Comparison of ENCODE assay signal across 8 cellular contexts in genomic region chr18:74342416-74343043, GRCh38. TPM values are rescaled to one million over a fixed set of nuclear protein-coding genes. Genes with fewer than 3 reads are reported as not detected.
DNase-seq lines count a peak whose midpoint lies in the region; ATAC-seq, FAIRE-seq and TF ChIP-seq lines count a peak whose summit lies in the region.

No MANE protein-coding gene starts in this region.

- H3K4me1 Mint-ChIP-seq in CD14-positive monocyte, result no peaks in the 10 kb centered on the region
- no peaks in the 10 kb centered on the region for H3K4me1 Mint-ChIP-seq in brain
- H3K4me1 Mint-ChIP-seq in T-helper 2 cell treated with Interferon-gamma antibody and Interleukin-4, amounts not matched to agents 5 μg/mL and 100 μg/mL, for 36 hours (ENCODE audit: low read depth), result peaks cover 1% of the 10 kb centered on the region

- H3K27me3 Mint-ChIP-seq in CD14-positive monocyte (ENCODE audit: low read depth in 3 of 3) (peaks cover 0 to 4% (median 2%) of the 10 kb centered on the region in 3 donors), brain (peaks cover 3% of the 10 kb centered on the region)
- peaks cover 35% of the 10 kb centered on the region for H3K27me3 Mint-ChIP-seq in T-helper 2 cell treated with Interferon-gamma antibody and Interleukin-4, amounts not matched to agents 5 μg/mL and 100 μg/mL, for 36 hours (ENCODE audit: low read depth)

- no peak overlapping the region for H3K27ac Mint-ChIP-seq in CD14-positive monocyte
- H3K27ac Mint-ChIP-seq in brain, result no peak overlapping the region
- no peak overlapping the region for H3K27ac Mint-ChIP-seq in T-helper 2 cell treated with Interferon-gamma antibody and Interleukin-4, amounts not matched to agents 5 μg/mL and 100 μg/mL, for 36 hours

- H3K9me3 ChIP-seq in HepG2 (ENCODE audit: low read length), result no peaks in the 10 kb centered on the region

- H3K4me1 ChIP-seq in HepG2 (ENCODE audit: insufficient read depth, low read length), result no peaks in the 10 kb centered on the region

- H3K4me3 ChIP-seq in HepG2 (replicated peaks in 1 of 3; ENCODE audit: insufficient read depth in 1 of 3, low read depth in 2 of 3, low read length in 3 of 3), result no peak overlapping the region

- no peak for DNase-seq in CD14-positive monocyte (ENCODE audit: low spot score)
- DNase-seq in NCI-H510A treated with DMSO at 0.1 percent for 48 hours (lab: John Stamatoyannopoulos, UW), result peak; percentile 72
- DNase-seq in HepG2 (ENCODE audit: low spot score), result peak; percentile 58
- no peak for DNase-seq in T-helper 2 cell treated with Interferon-gamma antibody and Interleukin-4, amounts not matched to agents 5 μg/mL and 100 μg/mL, for 36 hours (ENCODE audit: low spot score)

- H3K27me3 ChIP-seq in HepG2 (ENCODE audit: control insufficient read depth in 1 of 2, insufficient read depth in 2 of 2, low read length in 2 of 2), result no peaks in the 10 kb centered on the region; a peak in 1 of 5 replicates

- BruUV-seq in HepG2 (replicated peaks; lab: Mats Ljungman, UMichigan), result no TSS peak

- peak; percentile 81 for TF ChIP-seq CTCF in CD14-positive monocyte (IDR thresholded peaks at IDR 0.05)
- peak; percentile 89 to 95 for TF ChIP-seq CTCF in brain (conservative IDR thresholded peaks at IDR 0.05)
- TF ChIP-seq CTCF in HepG2 (CRISPR knock-in tag; IDR thresholded peaks at IDR 0.05), result peak; percentile 70

- intact Hi-C loops in CD14-positive monocyte (cut with micrococcal nuclease), result loop anchor here in 1 of 2 donors (5.0 kb wide), 1 partner anchor 145 kb away; no protein-coding TSS in a partner anchor
- intact Hi-C loops in HepG2 (cut with micrococcal nuclease; ENCODE audit: unreplicated experiment), result loop anchor here (1.0 to 5.0 kb wide), 4 partner anchors 146 to 360 kb away; no protein-coding TSS in a partner anchor

- H3K36me3 ChIP-seq in HepG2 (replicated peaks in 1 of 2; ENCODE audit: control insufficient read depth in 1 of 2, insufficient read depth in 2 of 2, low read length in 2 of 2), result no peaks in the 10 kb centered on the region

- in situ Hi-C loops in HepG2 (cut with HindIII; ENCODE audit: extremely low pct_ligation_motif_present, low pct_unique_long_range_greater_than_20kb), result no loop called here

- no peaks in the 10 kb centered on the region for H3K36me3 Mint-ChIP-seq in CD14-positive monocyte
- H3K36me3 Mint-ChIP-seq in brain, result no peaks in the 10 kb centered on the region
- H3K36me3 Mint-ChIP-seq in T-helper 2 cell treated with Interferon-gamma antibody and Interleukin-4, amounts not matched to agents 5 μg/mL and 100 μg/mL, for 36 hours (ENCODE audit: low read depth), result no peaks in the 10 kb centered on the region

- no peak overlapping the region for H3K4me2 ChIP-seq in HepG2 (ENCODE audit: low read depth, low read length)

- WGBS in HepG2 (ENCODE audit: low lambda C conversion rate), result under 1% methylated on average over 4 of the region's 4 CpGs

- peak; percentile 69 for TF ChIP-seq RAD21 in HepG2 (CRISPR knock-in tag; IDR thresholded peaks at IDR 0.05)

- no peak for TF ChIP-seq POLR2A in HepG2 (IDR thresholded peaks at IDR 0.05; ENCODE audit: insufficient read depth in 1 of 2, low read depth in 2 of 2, low read length in 2 of 2)

- no peaks in the 10 kb centered on the region for H4K20me1 ChIP-seq in HepG2 (ENCODE audit: insufficient read depth, low read length)

- ATAC-seq in GM18868 (IDR thresholded peaks at IDR 0.05; ENCODE audit: unreplicated experiment) (peak; percentile 42), HepG2 (no peak), HG02852 (IDR thresholded peaks at IDR 0.05; ENCODE audit: unreplicated experiment) (no peak), GM21825 (IDR thresholded peaks at IDR 0.05; ENCODE audit: unreplicated experiment) (no peak)

- FAIRE-seq in HepG2 (lab: Jason Lieb, UNC), result peak; percentile 72

- H3K4me3 Mint-ChIP-seq in CD14-positive monocyte (no peak overlapping the region), brain (no peak overlapping the region)
- no peak overlapping the region for H3K4me3 Mint-ChIP-seq in T-helper 2 cell treated with Interferon-gamma antibody and Interleukin-4, amounts not matched to agents 5 μg/mL and 100 μg/mL, for 36 hours

- H3K9ac ChIP-seq in HepG2 (ENCODE audit: insufficient read depth, low read depth, low read length), result no peak overlapping the region

- CTCF ChIA-PET in HepG2 (lab: Yijun Ruan, JAX; ENCODE audit: low intra/inter-chr PET ratio, low total read pairs), result interaction anchor here (0.8 to 3.7 kb wide), 5 partner anchors 32 to 302 kb away, joined by 3 to 57 read pairs (median 5); no protein-coding TSS in a partner anchor

- no peak overlapping the region for H3K27ac ChIP-seq in HepG2 (ENCODE audit: extremely low read length, insufficient read depth, low read length)

- H3K79me2 ChIP-seq in HepG2 (ENCODE audit: insufficient read depth, low read length), result no peaks in the 10 kb centered on the region

- TF ChIP-seq EP300 in HepG2 (IDR thresholded peaks at IDR 0.05; ENCODE audit: low read depth in 2 of 2, low read length in 2 of 2), result no peak
- no peak for TF ChIP-seq EP300 in HepG2 (CRISPR knock-in tag; IDR thresholded peaks at IDR 0.05; ENCODE audit: borderline replicate concordance)

- POLR2A ChIA-PET in HepG2 (lab: Yijun Ruan, JAX), result no interaction called here

- no peak overlapping the region for H2AFZ ChIP-seq in HepG2 (ENCODE audit: low read length)

- H3K9me3 Mint-ChIP-seq in CD14-positive monocyte (no peaks in the 10 kb centered on the region), brain (no peaks in the 10 kb centered on the region)
- H3K9me3 Mint-ChIP-seq in T-helper 2 cell treated with Interferon-gamma antibody and Interleukin-4, amounts not matched to agents 5 μg/mL and 100 μg/mL, for 36 hours, result no peaks in the 10 kb centered on the region

TF ChIP-seq in HepG2, 621 proteins besides CTCF, POLR2A, EP300 and RAD21 (continues in another document):
- no peak for TF ChIP-seq ZNF792 (CRISPR knock-in tag; IDR thresholded peaks at IDR 0.05)
- TF ChIP-seq ZNF343 (CRISPR knock-in tag; IDR thresholded peaks at IDR 0.05), result no peak

RNA-seq across cellular contexts. Expression of gene C18orf63, which starts 26.9 kb away (rescaled TPM):
- polyA plus RNA-seq in CD14-positive monocyte, result not detected
- not detected for polyA plus RNA-seq in brain (ENCODE audit: insufficient read depth, low read depth, low replicate concordance)
- total RNA-seq in HepG2 (2016; rRNA removed; fragmentation: Illumina TruSeq; extraction: Trizol), result not detected in 2 replicates
- not detected in 2 replicates for total RNA-seq in HepG2 (2016; cell fraction: cytosol; rRNA removed; fragmentation: Illumina TruSeq; extraction: Trizol; ENCODE audit: low read depth)
- not detected in 2 replicates for total RNA-seq in HepG2 (2016; cell fraction: insoluble cytoplasmic fraction; rRNA removed; fragmentation: Illumina TruSeq; extraction: Trizol)
- not detected in 2 replicates for total RNA-seq in HepG2 (2016; cell fraction: membrane; rRNA removed; fragmentation: Illumina TruSeq; extraction: Trizol)
- not detected in 2 replicates for total RNA-seq in HepG2 (2016; cell fraction: nucleus; rRNA removed; fragmentation: Illumina TruSeq; extraction: Trizol)
- 0.01 TPM in 1 of 2 replicates, not detected in the other for polyA plus RNA-seq in HepG2 (2011; rRNA removed)
- not detected in 2 replicates for polyA plus RNA-seq in HepG2 (2011; cell fraction: cytosol; rRNA removed)
- polyA plus RNA-seq in HepG2 (2011; cell fraction: nucleus; rRNA removed), result not detected in 2 replicates
- not detected in 2 replicates for polyA plus RNA-seq in HepG2 (2012)
- not detected in 2 replicates for polyA plus RNA-seq in HepG2 (2016; cell fraction: cytosol; fragmentation: Illumina TruSeq; extraction: Trizol; ENCODE audit: low read depth)
- not detected in 2 replicates for polyA plus RNA-seq in HepG2 (2016; cell fraction: insoluble cytoplasmic fraction; fragmentation: Illumina TruSeq; extraction: Trizol; ENCODE audit: low read depth)
- polyA plus RNA-seq in HepG2 (2016; cell fraction: membrane; fragmentation: Illumina TruSeq; extraction: Trizol; ENCODE audit: low read depth), result not detected in 2 replicates
- polyA plus RNA-seq in HepG2 (2016; cell fraction: nucleus; fragmentation: Illumina TruSeq; extraction: Trizol; ENCODE audit: insufficient read depth, low read depth), result not detected in 2 replicates
- not detected in 2 replicates for polyA minus RNA-seq in HepG2 (2011; rRNA and poly(A)+ RNA removed; ENCODE audit: low replicate concordance)
- polyA minus RNA-seq in HepG2 (2011; cell fraction: cytosol; rRNA and poly(A)+ RNA removed), result not detected in 2 replicates
- not detected in 2 replicates for polyA minus RNA-seq in HepG2 (2011; cell fraction: nucleus; rRNA and poly(A)+ RNA removed)

RNA-seq across cellular contexts. Expression of gene CYB5A, which starts 50.8 kb away (rescaled TPM):
- 10 to 100 TPM; 22.4 to 27.6 TPM for polyA plus RNA-seq in CD14-positive monocyte
- 243 TPM for polyA plus RNA-seq in brain (ENCODE audit: insufficient read depth, low read depth, low replicate concordance)
- 356 and 411 TPM in 2 replicates for total RNA-seq in HepG2 (2016; rRNA removed; fragmentation: Illumina TruSeq; extraction: Trizol)
- 374 and 466 TPM in 2 replicates for total RNA-seq in HepG2 (2016; cell fraction: cytosol; rRNA removed; fragmentation: Illumina TruSeq; extraction: Trizol; ENCODE audit: low read depth)
- total RNA-seq in HepG2 (2016; cell fraction: insoluble cytoplasmic fraction; rRNA removed; fragmentation: Illumina TruSeq; extraction: Trizol), result 373 and 443 TPM in 2 replicates
- 360 and 432 TPM in 2 replicates for total RNA-seq in HepG2 (2016; cell fraction: membrane; rRNA removed; fragmentation: Illumina TruSeq; extraction: Trizol)
- 129 and 140 TPM in 2 replicates for total RNA-seq in HepG2 (2016; cell fraction: nucleus; rRNA removed; fragmentation: Illumina TruSeq; extraction: Trizol)
- 215 and 233 TPM in 2 replicates for polyA plus RNA-seq in HepG2 (2011; rRNA removed)
- 375 and 416 TPM in 2 replicates for polyA plus RNA-seq in HepG2 (2011; cell fraction: cytosol; rRNA removed)
- 94.1 and 130 TPM in 2 replicates for polyA plus RNA-seq in HepG2 (2011; cell fraction: nucleus; rRNA removed)
- 216 and 218 TPM in 2 replicates for polyA plus RNA-seq in HepG2 (2012)
- 479 and 611 TPM in 2 replicates for polyA plus RNA-seq in HepG2 (2016; cell fraction: cytosol; fragmentation: Illumina TruSeq; extraction: Trizol; ENCODE audit: low read depth)
- 473 and 479 TPM in 2 replicates for polyA plus RNA-seq in HepG2 (2016; cell fraction: insoluble cytoplasmic fraction; fragmentation: Illumina TruSeq; extraction: Trizol; ENCODE audit: low read depth)
- polyA plus RNA-seq in HepG2 (2016; cell fraction: membrane; fragmentation: Illumina TruSeq; extraction: Trizol; ENCODE audit: low read depth), result 378 and 460 TPM in 2 replicates
- polyA plus RNA-seq in HepG2 (2016; cell fraction: nucleus; fragmentation: Illumina TruSeq; extraction: Trizol; ENCODE audit: insufficient read depth, low read depth), result 240 and 246 TPM in 2 replicates
- 0.14 and 63.3 TPM in 2 replicates for polyA minus RNA-seq in HepG2 (2011; rRNA and poly(A)+ RNA removed; ENCODE audit: low replicate concordance)
- 74.5 and 95.0 TPM in 2 replicates for polyA minus RNA-seq in HepG2 (2011; cell fraction: cytosol; rRNA and poly(A)+ RNA removed)
- 40.4 and 58.9 TPM in 2 replicates for polyA minus RNA-seq in HepG2 (2011; cell fraction: nucleus; rRNA and poly(A)+ RNA removed)

Comparison
In these comparisons a context has a peak if more than half of its experiments do, and no peak if none do; other contexts are left out.
1. DNase-seq: peak in NCI-H510A treated with DMSO at 0.1 percent for 48 hours (single experiment) and HepG2 (single experiment); none in CD14-positive monocyte (single experiment) and T-helper 2 cell treated with Interferon-gamma antibody and Interleukin-4, amounts not matched to agents 5 μg/mL and 100 μg/mL, for 36 hours (single experiment).
2. Peak in every context shown above with its lines, with median percentiles within 50 percentile points of each other: CTCF ChIP-seq.